In the genomic region with DNA sequence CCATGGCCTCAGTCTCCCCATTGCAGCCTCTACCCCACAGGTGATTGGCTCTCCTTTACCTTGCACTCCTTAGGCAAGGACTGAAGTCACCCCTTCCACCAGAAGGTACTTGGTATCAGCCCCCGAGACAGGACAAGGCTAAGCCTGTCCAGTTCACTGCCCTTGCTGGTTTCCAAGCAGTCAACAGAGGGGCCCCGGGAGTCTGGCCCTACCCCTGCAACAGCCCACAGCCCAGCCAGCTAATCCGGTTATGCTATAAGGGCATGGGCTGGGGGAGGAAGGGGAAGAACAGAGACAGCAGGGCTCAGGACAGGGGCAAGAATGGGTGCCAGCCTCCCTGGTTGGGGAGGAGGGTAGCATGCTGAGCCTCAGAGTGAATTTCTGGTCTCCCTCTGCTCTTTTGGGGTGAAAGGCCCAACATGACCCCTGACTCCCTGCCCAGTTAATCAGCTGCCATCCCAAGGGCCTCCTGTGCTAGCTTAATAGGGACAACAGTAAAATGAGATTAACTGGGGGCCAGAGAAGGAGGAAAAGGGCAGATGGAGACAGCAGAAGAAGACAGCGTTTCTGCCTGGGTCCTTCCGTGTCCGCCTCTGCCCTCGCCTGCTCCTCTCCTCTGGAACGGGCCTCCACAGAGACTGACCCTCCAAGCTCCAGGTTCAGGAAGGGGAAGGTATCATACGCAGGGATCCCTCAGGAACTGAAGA, we compare ENCODE assay signal across 1 cellular context.
TF ChIP-seq lines count a peak whose summit lies in the region.

No MANE protein-coding gene starts in this region.

TF ChIP-seq in GM23338, 12 proteins besides CTCF, POLR2A, EP300 and RAD21 (continued from another document):
- no peak for TF ChIP-seq ZNF114 (CRISPR knock-in tag; IDR thresholded peaks at IDR 0.05)
- no peak for TF ChIP-seq CREB1 (CRISPR knock-in tag; IDR thresholded peaks at IDR 0.05; ENCODE audit: low read depth)
- TF ChIP-seq JUNB (IDR thresholded peaks at IDR 0.05; ENCODE audit: unreplicated experiment) = no peak
- no peak for TF ChIP-seq EZH2phosphoT487 (IDR thresholded peaks at IDR 0.05; ENCODE audit: unreplicated experiment)
